Comparison of ENCODE assay signal across 15 cellular contexts in genomic region chr4:52715255-52715897, GRCh38. TPM values are rescaled to one million over a fixed set of nuclear protein-coding genes. Genes with fewer than 3 reads are reported as not detected.
A peak's percentile ranks its signal among the peaks of the same experiment; 100 is the strongest.
DNase-seq lines count a peak whose midpoint lies in the region; FAIRE-seq and TF ChIP-seq lines count a peak whose summit lies in the region.
"Had no signal": no experiment of that assay in that cellular context is flagged by ENCODE, and none has a peak within 500 bp of the region (broad histone marks: within the 10 kb centered on the region; RNA-seq: fewer than 3 reads in every experiment).

No MANE protein-coding gene starts in this region.

- H3K36me3 ChIP-seq in GM06990 (ENCODE audit: control insufficient read depth, insufficient read depth, low read length) = peaks cover 10% of the 10 kb centered on the region
- peaks cover 54% of the 10 kb centered on the region for H3K36me3 ChIP-seq in OCI-LY3 (replicated peaks; ENCODE audit: low read depth, low read length)
- H3K36me3 ChIP-seq in H1 (ENCODE audit: control insufficient read depth in 2 of 4, insufficient read depth in 4 of 4, low read length in 3 of 4) = peaks cover 17 to 66% (median 42%) of the 10 kb centered on the region in 4 experiments

- TF ChIP-seq EP300 in H1 (IDR thresholded peaks at IDR 0.05; ENCODE audit: borderline replicate concordance in 1 of 2, low read depth in 2 of 2, low read length in 2 of 2) = no peak

- TF ChIP-seq CTCF in 22Rv1 (IDR thresholded peaks at IDR 0.05) = no peak
- TF ChIP-seq CTCF in GM06990 (IDR thresholded peaks at IDR 0.05; ENCODE audit: insufficient read depth, low read length, poor library complexity, severe bottlenecking) = no peak
- TF ChIP-seq CTCF in OCI-LY3 (IDR thresholded peaks at IDR 0.05; ENCODE audit: low read depth, low read length) = no peak
- no peak for TF ChIP-seq CTCF in H1 (IDR thresholded peaks at IDR 0.05; ENCODE audit: control extremely low read depth in 1 of 3, insufficient read depth in 1 of 3, low read depth in 1 of 3, low read length in 3 of 3)

- peaks cover 55% of the 10 kb centered on the region for H3K4me1 ChIP-seq in OCI-LY3 (ENCODE audit: low read length)
- H3K4me1 ChIP-seq in H1 (replicated peaks in 1 of 4; ENCODE audit: control insufficient read depth in 3 of 4, insufficient read depth in 4 of 4, low read length in 3 of 4) = peaks cover 3 to 14% (median 9%) of the 10 kb centered on the region in 4 experiments; a peak in 6 of 7 replicates

- H3K4me2 ChIP-seq in OCI-LY3 (ENCODE audit: low read length) (peak overlapping the region; percentile 99), H1 (ENCODE audit: insufficient read depth in 1 of 2, low read depth in 2 of 2, low read length in 2 of 2) (peak overlapping the region; percentile 78 to 92)

- H3K27me3 ChIP-seq in GM06990 (replicated peaks; ENCODE audit: control insufficient read depth, insufficient read depth, low read length) (no peaks in the 10 kb centered on the region), OCI-LY3 (ENCODE audit: low read depth, low read length) (no peaks in the 10 kb centered on the region), H1 (replicated peaks in 1 of 4; ENCODE audit: control insufficient read depth in 3 of 4, extremely low read depth in 1 of 4, insufficient read depth in 3 of 4, low read length in 3 of 4) (no peaks in the 10 kb centered on the region)
- H3K27me3 ChIP-seq: body of pancreas had no signal

- H3K9ac ChIP-seq in OCI-LY3 (ENCODE audit: low read length) (peak overlapping the region; percentile 22; the same call in 1 of the 2 replicates), H1 (replicated peaks in 1 of 4; ENCODE audit: extremely low read depth in 1 of 4, low read depth in 3 of 4, low read length in 3 of 4) (peak overlapping the region in 2 of 4 experiments; percentile 20 to 24; a peak in 2 of 7 replicates)

- H2AFZ ChIP-seq in OCI-LY3 (ENCODE audit: low read depth, low read length) = no peak overlapping the region
- no peak overlapping the region for H2AFZ ChIP-seq in H1 (ENCODE audit: low read length)

- no peak; a peak in 2 of 3 replicates for TF ChIP-seq POLR2A in H1 (IDR thresholded peaks at IDR 0.05; ENCODE audit: control extremely low read depth in 1 of 2, low read depth in 2 of 2, low read length in 2 of 2)

- peak overlapping the region; percentile 52 for H2BK5ac ChIP-seq in H1 (ENCODE audit: low read depth, low read length)

- H3K4ac ChIP-seq in H1 (replicated peaks; ENCODE audit: insufficient read length, low read depth, low read length) = no peak overlapping the region

- H3K9me3 ChIP-seq in OCI-LY3 (ENCODE audit: insufficient read depth, low read length) (no peaks in the 10 kb centered on the region), H1 (ENCODE audit: insufficient read depth in 2 of 2, low read depth in 1 of 2, low read length in 1 of 2) (no peaks in the 10 kb centered on the region)
- H3K9me3 ChIP-seq: body of pancreas, mucosa of descending colon had no signal

- H2BK12ac ChIP-seq in H1 (ENCODE audit: low read depth, low read length) = no peak overlapping the region

- no peak overlapping the region for H3K18ac ChIP-seq in H1 (ENCODE audit: extremely low read depth, low read length)

- POLR2A ChIA-PET in H1 (lab: Charles Lee; ENCODE audit: partially characterized antibody) = interaction anchor here (0.8 to 5.3 kb wide), 6 partner anchors 13 to 170 kb away, joined by 3 to 37 read pairs (median 4); partner anchors contain the start of gene USP46

- H4K5ac ChIP-seq in H1 (ENCODE audit: insufficient read length, low read depth, low read length) = no peak overlapping the region

- no peak overlapping the region for H2AK5ac ChIP-seq in H1 (ENCODE audit: low read depth, low read length)

- no peak for TF ChIP-seq RAD21 in H1 (IDR thresholded peaks at IDR 0.05 in 1 of 2, conservative IDR thresholded peaks at IDR 0.05 in 1 of 2; ENCODE audit: low read depth in 2 of 2, low read length in 2 of 2)

- H3K23me2 ChIP-seq in H1 (ENCODE audit: low read depth, low read length) = peaks cover 17% of the 10 kb centered on the region

- H4K20me1 ChIP-seq in OCI-LY3 (ENCODE audit: insufficient read depth, low read length) = peaks cover 20% of the 10 kb centered on the region
- peaks cover 0 to 5% of the 10 kb centered on the region in 2 experiments for H4K20me1 ChIP-seq in H1 (replicated peaks in 1 of 2; ENCODE audit: control insufficient read depth in 1 of 2, insufficient read depth in 2 of 2, low read length in 2 of 2)

- no peak overlapping the region for H3K23ac ChIP-seq in H1 (ENCODE audit: insufficient read length)

- H3K4me3 ChIP-seq in GM06990 (replicated peaks; ENCODE audit: low read depth, low read length) (peak overlapping the region; percentile 88), OCI-LY3 (ENCODE audit: low read length) (peak overlapping the region; percentile 89), H1 (ENCODE audit: extremely low read depth in 1 of 4, insufficient read depth in 2 of 4, low read depth in 3 of 4, low read length in 4 of 4) (peak overlapping the region in 1 of 4 experiments; percentile 96; a peak in 3 of 8 replicates)
- H3K4me3 ChIP-seq: body of pancreas, mucosa of descending colon had no signal

- FAIRE-seq in H1 (lab: Jason Lieb, UNC) = no peak
- FAIRE-seq: endometrium, urothelium cell line had no signal

- peaks cover 5% of the 10 kb centered on the region; the same call in 1 of the 2 replicates for H3K79me1 ChIP-seq in H1 (ENCODE audit: low read depth, low read length)

- DNase-seq in GM06990 (ENCODE audit: extremely low read depth, insufficient read length) (no peak), H1 (ENCODE audit: low read depth in 1 of 2, low spot score in 2 of 2) (no peak), dedifferentiated amniotic fluid mesenchymal stem cell (ENCODE audit: extremely low spot score) (no peak), kidney tubule cell (ENCODE audit: low spot score) (no peak), NK-92 (lab: John Stamatoyannopoulos, UW; ENCODE audit: unreplicated experiment) (no peak)
- no peak for DNase-seq in stimulated activated naive CD4-positive, alpha-beta T cell (lab: John Stamatoyannopoulos, UW)
- DNase-seq: body of pancreas, mucosa of descending colon, NCI-H1105, NCI-H524 treated with DMSO at 0.1 percent for 48 hours, right cardiac atrium had no signal

- no peak overlapping the region for H2BK20ac ChIP-seq in H1 (ENCODE audit: low read length)

- no peak overlapping the region for H2BK15ac ChIP-seq in H1 (ENCODE audit: low read length)

- H4K91ac ChIP-seq in H1 (replicated peaks; ENCODE audit: insufficient read length, low read length) = no peak overlapping the region

- H4K8ac ChIP-seq in H1 (ENCODE audit: extremely low read depth, insufficient read depth, low read length) = no peak overlapping the region

- no peak overlapping the region for H2BK120ac ChIP-seq in H1 (replicated peaks; ENCODE audit: low read depth, low read length)

- H3K14ac ChIP-seq in H1 (ENCODE audit: insufficient read length) = no peak overlapping the region

- WGBS in H1 (ENCODE audit: extremely low coverage in 1 of 2, insufficient coverage in 1 of 2, insufficient read length in 1 of 2, insufficient replicate concordance in 2 of 2, low coverage in 1 of 2, low lambda C conversion rate in 2 of 2, missing lambda C conversion rate in 1 of 2), 2 experiments = 92% methylated on average over 7 of the region's 7 CpGs; no CpG with 5 or more reads in 1 of the 2 experiments

- CTCF ChIA-PET in H1 (lab: Charles Lee; ENCODE audit: partially characterized antibody) = no interaction called here

- H3K27ac ChIP-seq in 22Rv1 = peak overlapping the region; percentile 89
- H3K27ac ChIP-seq in OCI-LY3 (ENCODE audit: low read length) = peak overlapping the region; percentile 85
- peak overlapping the region; percentile 19; the same call in 1 of the 2 replicates for H3K27ac ChIP-seq in H1 (ENCODE audit: low read depth, low read length)

- no peak overlapping the region for H3K56ac ChIP-seq in H1 (replicated peaks; ENCODE audit: insufficient read length, low read depth, low read length)

- peaks cover 45% of the 10 kb centered on the region for H3K79me2 ChIP-seq in OCI-LY3 (ENCODE audit: low read length)
- peaks cover 4 to 29% of the 10 kb centered on the region in 2 experiments; a peak in 3 of 4 replicates for H3K79me2 ChIP-seq in H1 (ENCODE audit: control insufficient read depth in 1 of 2, insufficient read depth in 2 of 2, low read length in 2 of 2)

TF ChIP-seq in H1, 55 proteins besides CTCF, POLR2A, EP300 and RAD21:
- peak; percentile 65 for TF ChIP-seq POLR2AphosphoS5 (IDR thresholded peaks at IDR 0.05; ENCODE audit: low read depth, low read length)
- TF ChIP-seq YY1 (IDR thresholded peaks at IDR 0.05; ENCODE audit: low read depth, low read length) = no peak
TF ChIP-seq in H1: peak in this region for 1.

RNA-seq across cellular contexts. Expression of gene ERVMER34-1, which starts 35.8 kb away (rescaled TPM):
- 31.6 and 34.3 TPM in 2 replicates for total RNA-seq in H1 (2021; fragmentation: NEBNext Ultra II Directional; extraction: Animal tissue kit (Norgen Biotek cat#: 25700))
- polyA plus RNA-seq in H1 (2011; rRNA removed) = 8.4 and 14.2 TPM in 2 replicates
- 11.1 TPM for polyA plus RNA-seq in H1 (2011; cell fraction: cytosol; rRNA removed)
- 6.3 TPM for polyA plus RNA-seq in H1 (2011; cell fraction: nucleus; rRNA removed)
- 13.5 to 20.3 TPM (median 15.5 TPM) in 4 replicates for polyA plus RNA-seq in H1 (2012, experiment 1 of 2)
- polyA plus RNA-seq in H1 (2012, experiment 2 of 2) = 4.4 TPM
- 42.7 TPM for polyA plus RNA-seq in H1 (2013, experiment 1 of 2)
- polyA plus RNA-seq in H1 (2013, experiment 2 of 2) = 41.6 TPM
- polyA minus RNA-seq in H1 (2011; rRNA and poly(A)+ RNA removed) = 21.9 and 23.7 TPM in 2 replicates
- 9.9 TPM for polyA minus RNA-seq in H1 (2011; cell fraction: cytosol; rRNA and poly(A)+ RNA removed)
- polyA minus RNA-seq in H1 (2011; cell fraction: nucleus; rRNA and poly(A)+ RNA removed) = 15.0 TPM

RNA-seq across cellular contexts. Expression of gene USP46, which starts 56.3 kb away (rescaled TPM):
- 53.4 and 62.4 TPM in 2 replicates for total RNA-seq in H1 (2021; fragmentation: NEBNext Ultra II Directional; extraction: Animal tissue kit (Norgen Biotek cat#: 25700))
- polyA plus RNA-seq in H1 (2011; rRNA removed) = 6.3 and 10.6 TPM in 2 replicates
- polyA plus RNA-seq in H1 (2011; cell fraction: cytosol; rRNA removed) = 11.6 TPM
- polyA plus RNA-seq in H1 (2011; cell fraction: nucleus; rRNA removed) = 12.2 TPM
- polyA plus RNA-seq in H1 (2012, experiment 1 of 2) = 17.4 to 32.6 TPM (median 22.0 TPM) in 4 replicates
- polyA plus RNA-seq in H1 (2012, experiment 2 of 2) = 2.5 TPM
- polyA plus RNA-seq in H1 (2013, experiment 1 of 2) = 32.9 TPM
- 32.3 TPM for polyA plus RNA-seq in H1 (2013, experiment 2 of 2)
- polyA minus RNA-seq in H1 (2011; rRNA and poly(A)+ RNA removed) = 75.7 and 77.0 TPM in 2 replicates
- 23.9 TPM for polyA minus RNA-seq in H1 (2011; cell fraction: cytosol; rRNA and poly(A)+ RNA removed)
- polyA minus RNA-seq in H1 (2011; cell fraction: nucleus; rRNA and poly(A)+ RNA removed) = 50.0 TPM

Comparison
In these comparisons a context has a peak if more than half of its experiments do, and no peak if none do; other contexts are left out.
1. H3K27ac ChIP-seq: peak in every context shown above with its lines; median percentile 89 in 22Rv1; 85 in OCI-LY3; 19 in H1.